8 cellular contexts compared by ENCODE assay signal in genomic region chr7:73308074-73308664, GRCh38. TPM values are rescaled to one million over a fixed set of nuclear protein-coding genes. Genes with fewer than 3 reads are reported as not detected.
DNase-seq lines count a peak whose midpoint lies in the region; ATAC-seq, FAIRE-seq and TF ChIP-seq lines count a peak whose summit lies in the region.

No MANE protein-coding gene starts in this region.

- DNase-seq in Calu3 (peak; percentile 10), GM20000 (ENCODE audit: low spot score) (peak; percentile 34), GM12878 (ENCODE audit: low read depth, low spot score) (no peak), left lung (peak in 1 of 2 donors; percentile 83), thyroid gland (peak in 1 of 2 donors; percentile 11), HK-2 (ENCODE audit: unreplicated experiment) (no peak), cerebellar nuclear complex (lab: John Stamatoyannopoulos, UW) (no peak)

- peak overlapping the region; percentile 50; the same call in 1 of the 2 replicates for H3K27ac ChIP-seq in GM12878 (ENCODE audit: control insufficient read depth, insufficient read depth)
- H3K27ac ChIP-seq in left lung: peak overlapping the region in 1 of 2 donors; percentile 82
- peak overlapping the region in 1 of 3 donors; percentile 39 for H3K27ac ChIP-seq in thyroid gland

- TF ChIP-seq EP300 in GM12878 (IDR thresholded peaks at IDR 0.05; ENCODE audit: borderline replicate concordance in 1 of 2, control insufficient read depth in 1 of 2, low read depth in 2 of 2, low read length in 2 of 2): no peak

- no peak overlapping the region for H3K27ac Mint-ChIP-seq in Calu3 (ENCODE audit: unreplicated experiment)

- H3K36me3 ChIP-seq in GM12878 (ENCODE audit: control insufficient read depth in 2 of 2, insufficient read depth in 2 of 2, low read length in 1 of 2): peaks cover 9 to 10% of the 10 kb centered on the region in 2 experiments; a peak in 3 of 4 replicates
- peaks cover 0 to 40% of the 10 kb centered on the region in 2 donors for H3K36me3 ChIP-seq in left lung
- peaks cover 4 to 17% of the 10 kb centered on the region in 2 donors for H3K36me3 ChIP-seq in thyroid gland

- FAIRE-seq in GM12878 (lab: Jason Lieb, UNC): no peak

- H3K79me2 ChIP-seq in GM12878 (ENCODE audit: control insufficient read depth, insufficient read depth, low read length): peaks cover 21% of the 10 kb centered on the region

- H3K4me1 ChIP-seq in GM12878 (ENCODE audit: control insufficient read depth, insufficient read depth, low read length) (no peaks in the 10 kb centered on the region; the same call in 1 of the 2 replicates), left lung (peaks cover 0 to 29% of the 10 kb centered on the region in 2 donors), thyroid gland (peaks cover 5 to 15% of the 10 kb centered on the region in 2 donors)

- TF ChIP-seq POLR2A in GM12878 (IDR thresholded peaks at IDR 0.05; ENCODE audit: low read depth, low read length) (no peak), thyroid gland (IDR thresholded peaks at IDR 0.05) (no peak)

- in situ Hi-C loops in GM12878 (cut with MboI): no loop called here

- SMC1A ChIA-PET in GM12878 (lab: Charles Lee; ENCODE audit: uncharacterized antibody, unreplicated experiment): no interaction called here

- ATAC-seq in HG03565 (IDR thresholded peaks at IDR 0.05; ENCODE audit: unreplicated experiment): peak; percentile 23
- ATAC-seq in GM12878: peak; percentile 82
- ATAC-seq in left lung: peak; percentile 62

- RAD21 ChIA-PET in GM12878 (lab: Charles Lee; ENCODE audit: unreplicated experiment): no interaction called here

- POLR2A ChIA-PET in GM12878 (lab: Charles Lee): no interaction called here

- peaks cover 18% of the 10 kb centered on the region for H3K36me3 Mint-ChIP-seq in Calu3 (ENCODE audit: insufficient read depth, unreplicated experiment)

- no peaks in the 10 kb centered on the region for H3K9me3 Mint-ChIP-seq in Calu3 (ENCODE audit: low read depth, unreplicated experiment)

- no peaks in the 10 kb centered on the region for H4K20me1 ChIP-seq in GM12878 (ENCODE audit: control insufficient read depth, insufficient read depth)

- peaks cover 10% of the 10 kb centered on the region for H3K4me1 Mint-ChIP-seq in Calu3 (ENCODE audit: low read depth, unreplicated experiment)

- CTCF ChIA-PET in Calu3 (lab: Charles Lee) (no interaction called here), GM12878 (lab: Yijun Ruan, JAX) (interaction anchor here (1.8 to 1.9 kb wide), 2 partner anchors 16 to 144 kb away, joined by 4 to 5 read pairs; no protein-coding TSS in a partner anchor)

- H3K4me3 Mint-ChIP-seq in Calu3 (ENCODE audit: low read depth, unreplicated experiment): peak overlapping the region; percentile 74

- H2AFZ ChIP-seq in GM12878 (ENCODE audit: control insufficient read depth, low read depth, low read length): peak overlapping the region; percentile 67

- H3K9me3 ChIP-seq in GM12878 (replicated peaks; ENCODE audit: control insufficient read depth, insufficient read depth, low read length): no peaks in the 10 kb centered on the region
- no peaks in the 10 kb centered on the region for H3K9me3 ChIP-seq in left lung
- no peaks in the 10 kb centered on the region for H3K9me3 ChIP-seq in thyroid gland

- BruUV-seq in Calu3 (replicated peaks; lab: Mats Ljungman, UMichigan): TSS peak; percentile 54
- TSS peak; percentile 80 for BruUV-seq in GM12878 (replicated peaks; lab: Mats Ljungman, UMichigan)

- no peaks in the 10 kb centered on the region for H3K27me3 ChIP-seq in GM12878 (replicated peaks in 1 of 2; ENCODE audit: control insufficient read depth in 2 of 2, insufficient read depth in 2 of 2, low read length in 1 of 2)
- no peaks in the 10 kb centered on the region for H3K27me3 ChIP-seq in left lung
- no peaks in the 10 kb centered on the region for H3K27me3 ChIP-seq in thyroid gland

- intact Hi-C loops in Calu3 (cut with micrococcal nuclease; ENCODE audit: unreplicated experiment) (no loop called here), GM12878 (cut with micrococcal nuclease; ENCODE audit: unreplicated experiment) (no loop called here), left lung (cut with DNase I) (no loop called here), thyroid gland (cut with DNase I) (no loop called here)

- no peak for TF ChIP-seq RAD21 in GM12878 (IDR thresholded peaks at IDR 0.05; ENCODE audit: insufficient read depth, low read depth, low read length)

- H3K9ac ChIP-seq in GM12878 (ENCODE audit: control insufficient read depth, insufficient read depth, low read length): peak overlapping the region; percentile 70

- H3K27me3 Mint-ChIP-seq in Calu3 (ENCODE audit: unreplicated experiment): no peaks in the 10 kb centered on the region

- H3K4me3 ChIP-seq in GM12878 (peak overlapping the region; percentile 91), left lung (peak overlapping the region; percentile 56 to 85), thyroid gland (replicated peaks in 1 of 3) (peak overlapping the region; percentile 45 to 80 (median 58))

- TF ChIP-seq CTCF in Calu3 (IDR thresholded peaks at IDR 0.05; ENCODE audit: unreplicated experiment): no peak
- no peak for TF ChIP-seq CTCF in GM20000 (IDR thresholded peaks at IDR 0.05; ENCODE audit: extremely low read depth, missing control alignments)
- no peak for TF ChIP-seq CTCF in GM12878 (IDR thresholded peaks at IDR 0.05 in 2 of 3, conservative IDR thresholded peaks at IDR 0.05 in 1 of 3; ENCODE audit: control insufficient read depth in 2 of 3, extremely low read depth in 1 of 3, insufficient read depth in 1 of 3, low read depth in 3 of 3, low read length in 3 of 3)
- TF ChIP-seq CTCF in left lung (IDR thresholded peaks at IDR 0.05): no peak
- TF ChIP-seq CTCF in thyroid gland (IDR thresholded peaks at IDR 0.05): no peak

- H3K4me2 ChIP-seq in GM12878 (ENCODE audit: control insufficient read depth, insufficient read depth): peak overlapping the region; percentile 87

- WGBS in GM12878 (ENCODE audit: insufficient coverage, insufficient replicate concordance, low lambda C conversion rate, missing lambda C conversion rate): 17% methylated on average over 22 of the region's 43 CpGs
- WGBS in thyroid gland, 2 donors: 17 to 34% methylated on average over 20 to 25 of the region's 43 CpGs

RNA-seq across cellular contexts. Expression of gene NSUN5, which starts 0.5 kb away (rescaled TPM):
- total RNA-seq in Calu3 (2022) (17.5 and 21.5 TPM in 2 replicates), GM12878 (2014; rRNA removed) (43.5 and 61.0 TPM in 2 replicates), GM12878 (2014; rRNA removed; fragmentation: Illumina TruSeq; extraction: Trizol) (17.0 and 17.2 TPM in 2 replicates), GM12878 (2021) (54.3 and 57.3 TPM in 2 replicates), left lung (10 to 100 TPM; 23.4 to 26.0 TPM), thyroid gland (10 to 100 TPM; 18.2 to 36.7 (median 19.1) TPM)
- 24.8 and 27.6 TPM in 2 replicates for total RNA-seq in GM12878 (2013; cell fraction: nucleolus; rRNA removed)
- 12.2 TPM for polyA plus RNA-seq in GM12878 (2011; ENCODE audit: low read depth)
- polyA plus RNA-seq in GM12878 (2011; rRNA removed) (10.4 and 28.5 TPM in 2 replicates), GM12878 (2014; fragmentation: Illumina TruSeq; extraction: Trizol) (9.1 and 16.4 TPM in 2 replicates), GM12878 (2014; fragmentation: Nextera tagmentation; extraction: Ambion mirVana) (1 to 10 TPM; 2.0 to 9.2 TPM), GM12878 (2014; rRNA removed) (48.0 and 59.8 TPM in 2 replicates), GM12878 (2016; fragmentation: Nextera tagmentation; extraction: Ambion mirVana) (10 to 100 TPM; 61.8 to 63.4 TPM)
- 37.5 and 54.7 TPM in 2 replicates for polyA plus RNA-seq in GM12878 (2011; cell fraction: cytosol; rRNA removed)
- polyA plus RNA-seq in GM12878 (2011; cell fraction: nucleus; rRNA removed): 74.2 and 93.3 TPM in 2 replicates
- 30.1 and 31.8 TPM in 2 replicates for polyA plus RNA-seq in GM12878 (2012)
- 19.2 and 34.9 TPM in 2 replicates for polyA minus RNA-seq in GM12878 (2011; rRNA and poly(A)+ RNA removed)
- 15.3 and 18.3 TPM in 2 replicates for polyA minus RNA-seq in GM12878 (2011; cell fraction: cytosol; rRNA and poly(A)+ RNA removed)
- 16.2 and 30.2 TPM in 2 replicates for polyA minus RNA-seq in GM12878 (2011; cell fraction: nucleus; rRNA and poly(A)+ RNA removed)

RNA-seq across cellular contexts. Expression of gene TRIM50, which starts 19.7 kb away (rescaled TPM):
- total RNA-seq in Calu3 (2022) (not detected in 2 replicates), GM12878 (2014; rRNA removed) (not detected in 2 replicates), GM12878 (2014; rRNA removed; fragmentation: Illumina TruSeq; extraction: Trizol) (not detected in 2 replicates), GM12878 (2021) (not detected in 2 replicates), left lung (under 1 TPM; 0.34 to 0.38 TPM), thyroid gland (1 to 10 TPM in 3 of 4 donors, not detected in 1; 1.0 to 1.7 (median 1.5) TPM)
- total RNA-seq in GM12878 (2013; cell fraction: nucleolus; rRNA removed): not detected in 2 replicates
- not detected for polyA plus RNA-seq in GM12878 (2011; ENCODE audit: low read depth)
- polyA plus RNA-seq in GM12878 (2011; rRNA removed) (not detected in 2 replicates), GM12878 (2014; fragmentation: Illumina TruSeq; extraction: Trizol) (not detected in 2 replicates), GM12878 (2014; fragmentation: Nextera tagmentation; extraction: Ambion mirVana) (not detected), GM12878 (2014; rRNA removed) (not detected in 2 replicates), GM12878 (2016; fragmentation: Nextera tagmentation; extraction: Ambion mirVana) (not detected)
- not detected in 2 replicates for polyA plus RNA-seq in GM12878 (2011; cell fraction: cytosol; rRNA removed)
- not detected in 2 replicates for polyA plus RNA-seq in GM12878 (2011; cell fraction: nucleus; rRNA removed)
- not detected in 2 replicates for polyA plus RNA-seq in GM12878 (2012)
- polyA minus RNA-seq in GM12878 (2011; rRNA and poly(A)+ RNA removed): not detected in 2 replicates
- not detected in 2 replicates for polyA minus RNA-seq in GM12878 (2011; cell fraction: cytosol; rRNA and poly(A)+ RNA removed)
- polyA minus RNA-seq in GM12878 (2011; cell fraction: nucleus; rRNA and poly(A)+ RNA removed): not detected in 2 replicates

RNA-seq across cellular contexts. Expression of gene FKBP6, which starts 19.8 kb away (rescaled TPM):
- not detected in 2 replicates for total RNA-seq in Calu3 (2022)
- not detected in 2 replicates for total RNA-seq in GM12878 (2013; cell fraction: nucleolus; rRNA removed)
- not detected in 2 replicates for total RNA-seq in GM12878 (2014; rRNA removed)
- not detected in 2 replicates for total RNA-seq in GM12878 (2014; rRNA removed; fragmentation: Illumina TruSeq; extraction: Trizol)
- total RNA-seq in GM12878 (2021): not detected in 2 replicates
- polyA plus RNA-seq in GM12878 (2011; ENCODE audit: low read depth): not detected
- polyA plus RNA-seq in GM12878 (2011; rRNA removed): not detected in 2 replicates
- not detected in 2 replicates for polyA plus RNA-seq in GM12878 (2011; cell fraction: cytosol; rRNA removed)
- not detected in 2 replicates for polyA plus RNA-seq in GM12878 (2011; cell fraction: nucleus; rRNA removed)
- polyA plus RNA-seq in GM12878 (2012): 0.07 TPM in 1 of 2 replicates, not detected in the other
- polyA plus RNA-seq in GM12878 (2014; fragmentation: Illumina TruSeq; extraction: Trizol): not detected in 2 replicates
- not detected for polyA plus RNA-seq in GM12878 (2014; fragmentation: Nextera tagmentation; extraction: Ambion mirVana)
- not detected in 2 replicates for polyA plus RNA-seq in GM12878 (2014; rRNA removed)
- not detected for polyA plus RNA-seq in GM12878 (2016; fragmentation: Nextera tagmentation; extraction: Ambion mirVana)
- polyA minus RNA-seq in GM12878 (2011; rRNA and poly(A)+ RNA removed): not detected in 2 replicates
- not detected in 2 replicates for polyA minus RNA-seq in GM12878 (2011; cell fraction: cytosol; rRNA and poly(A)+ RNA removed)
- polyA minus RNA-seq in GM12878 (2011; cell fraction: nucleus; rRNA and poly(A)+ RNA removed): not detected in 2 replicates
- under 1 TPM in 1 of 2 donors, not detected in 1; 0.18 TPM for total RNA-seq in left lung
- total RNA-seq in thyroid gland: under 1 TPM in 1 of 4 donors, not detected in 3; 0.27 TPM

Comparison
In these comparisons a context has a peak if more than half of its experiments do, and no peak if none do; other contexts are left out.
1. DNase-seq: peak in Calu3 (single experiment) and GM20000 (single experiment); none in GM12878 (single experiment), HK-2 (single experiment) and cerebellar nuclear complex (0 of 2).
2. ATAC-seq: peak in every context shown above with its lines; median percentile 82 in GM12878; 62 in left lung; 23 in HG03565.
3. Peak in every context shown above with its lines, with median percentiles within 50 percentile points of each other: H3K4me3 ChIP-seq.